In the genomic region with DNA sequence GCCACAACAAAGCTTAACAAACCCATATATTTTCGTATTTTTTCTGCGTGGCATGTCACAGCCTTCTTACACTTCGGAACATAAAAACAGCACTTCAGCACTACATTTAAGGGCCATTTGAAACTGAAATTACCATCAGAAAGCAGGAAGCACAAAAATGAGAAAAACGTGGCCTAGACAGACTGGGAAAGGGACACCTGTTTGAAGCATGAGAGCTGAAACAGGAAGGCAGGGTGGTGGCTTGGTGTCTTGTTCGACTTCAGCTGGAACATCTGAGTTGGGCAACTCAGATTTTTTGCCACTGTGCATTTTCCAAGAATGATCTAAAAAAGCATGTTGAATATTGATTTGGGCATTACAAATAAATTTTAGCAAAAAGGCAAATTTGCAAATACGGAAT, we compare ENCODE assay signal across 17 cellular contexts.
"Had no signal": no experiment of that assay in that cellular context is flagged by ENCODE, and none has a peak within 500 bp of the region (broad histone marks: within the 10 kb centered on the region; RNA-seq: fewer than 3 reads in every experiment).

No MANE protein-coding gene starts in this region.

- H3K4me2 ChIP-seq: hepatocyte, SK-N-SH had no signal

- H3K4me3 Mint-ChIP-seq: activated naive CD8-positive, alpha-beta T cell treated with anti-CD3 and anti-CD28 coated beads for 36 hours; endodermal cell; natural killer cell treated with Interleukin-12 subunit alpha and Interleukin-12 subunit beta and Interleukin-15 and Interleukin-18, amount 100 ng/mL, for 72 hours; stimulated activated naive B cell treated with anti-CD40 and anti-IgM and Interleukin-4, amounts not matched to agents 10 μg/mL and 1 μg/mL and 100 μg/mL, for 72 hours had no signal

- H3K27me3 Mint-ChIP-seq: activated naive CD8-positive, alpha-beta T cell treated with anti-CD3 and anti-CD28 coated beads for 36 hours; natural killer cell treated with Interleukin-12 subunit alpha and Interleukin-12 subunit beta and Interleukin-15 and Interleukin-18, amount 100 ng/mL, for 72 hours; stimulated activated naive B cell treated with anti-CD40 and anti-IgM and Interleukin-4, amounts not matched to agents 10 μg/mL and 1 μg/mL and 100 μg/mL, for 72 hours had no signal

- H3K27ac Mint-ChIP-seq: endodermal cell; stimulated activated naive B cell treated with anti-CD40 and anti-IgM and Interleukin-4, amounts not matched to agents 10 μg/mL and 1 μg/mL and 100 μg/mL, for 72 hours had no signal

- H3K27me3 ChIP-seq: body of pancreas, foreskin keratinocyte, hepatocyte, neutrophil, sigmoid colon had no signal

- H3K9ac ChIP-seq: parathyroid adenoma, SK-N-SH had no signal

- H3K9me3 ChIP-seq: body of pancreas, lower lobe of right lung, neutrophil, sigmoid colon, SK-N-SH had no signal

- H3K79me2 ChIP-seq: hepatocyte, parathyroid adenoma had no signal

- DNase-seq: activated effector memory CD4-positive, alpha-beta T cell treated with anti-CD3 and anti-CD28 coated beads, Interleukin-2, amount 50 U/mL, for 16 hours; activated naive CD8-positive, alpha-beta T cell treated with anti-CD3 and anti-CD28 coated beads for 36 hours; body of pancreas; endodermal cell; foreskin keratinocyte; left colon; lower lobe of right lung; sigmoid colon; SK-N-SH; stimulated activated CD4-positive, alpha-beta T cell treated with anti-CD3 and anti-CD28 coated beads, Interleukin-4, amount 100 ng/mL, for 24 hours; stimulated activated naive B cell treated with anti-CD40 and anti-IgM and Interleukin-4, amounts not matched to agents 10 μg/mL and 1 μg/mL and 100 μg/mL, for 72 hours; T-helper 9 cell had no signal

- H3K27ac ChIP-seq: body of pancreas, epithelial cell of prostate, foreskin keratinocyte, hepatocyte, lower lobe of right lung, neutrophil, parathyroid adenoma, sigmoid colon had no signal

- H3K4me1 Mint-ChIP-seq: endodermal cell had no signal

- H3K9me3 Mint-ChIP-seq: activated naive CD8-positive, alpha-beta T cell treated with anti-CD3 and anti-CD28 coated beads for 36 hours; endodermal cell; natural killer cell treated with Interleukin-12 subunit alpha and Interleukin-12 subunit beta and Interleukin-15 and Interleukin-18, amount 100 ng/mL, for 72 hours had no signal

- H3K4me3 ChIP-seq: body of pancreas, hepatocyte, lower lobe of right lung, sigmoid colon had no signal

- H3K4me1 ChIP-seq: foreskin keratinocyte had no signal

- H2AFZ ChIP-seq: hepatocyte, parathyroid adenoma had no signal

- ATAC-seq: body of pancreas; foreskin keratinocyte; left colon; lower lobe of right lung; stimulated activated naive B cell treated with anti-CD40 and anti-IgM and Interleukin-4, amounts not matched to agents 10 μg/mL and 1 μg/mL and 100 μg/mL, for 72 hours had no signal
